Comparison of ENCODE assay signal across 9 cellular contexts in the genomic region with DNA sequence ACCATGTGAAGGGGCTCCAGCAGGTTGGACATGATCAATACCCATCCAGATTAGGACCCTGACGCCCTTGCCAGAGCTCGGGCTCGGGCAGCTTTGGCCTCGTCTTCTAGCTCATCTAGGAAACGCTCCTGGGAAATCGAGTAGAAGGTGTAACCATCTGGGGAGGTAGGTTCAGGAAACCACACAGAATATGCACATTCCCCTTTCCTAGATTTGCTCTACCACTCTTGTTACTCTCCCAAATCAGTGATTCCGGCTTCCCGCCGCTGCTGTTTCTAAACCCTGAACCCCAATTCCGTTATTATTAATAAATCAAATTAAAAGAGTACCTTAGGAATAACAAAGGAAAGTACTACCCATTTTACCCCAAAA. TPM values are rescaled to one million over a fixed set of nuclear protein-coding genes. Genes with fewer than 3 reads are reported as not detected.
A peak's percentile ranks its signal among the peaks of the same experiment; 100 is the strongest.
DNase-seq lines count a peak whose midpoint lies in the region; ATAC-seq, FAIRE-seq and TF ChIP-seq lines count a peak whose summit lies in the region.
"Had no signal": no experiment of that assay in that cellular context is flagged by ENCODE, and none has a peak within 500 bp of the region (broad histone marks: within the 10 kb centered on the region; RNA-seq: fewer than 3 reads in every experiment).

No MANE protein-coding gene starts in this region.

- H3K9ac ChIP-seq in K562 (ENCODE audit: insufficient read depth in 1 of 2, low read depth in 2 of 2, low read length in 2 of 2) = peak overlapping the region; percentile 84 to 99

- H3K27me3 Mint-ChIP-seq in activated naive CD4-positive, alpha-beta T cell treated with anti-CD3 and anti-CD28 coated beads for 36 hours (ENCODE audit: low read depth) = no peaks in the 10 kb centered on the region

- H3K9me3 Mint-ChIP-seq in activated naive CD4-positive, alpha-beta T cell treated with anti-CD3 and anti-CD28 coated beads for 36 hours = peaks cover 2% of the 10 kb centered on the region

- no peaks in the 10 kb centered on the region for H3K9me1 ChIP-seq in K562 (ENCODE audit: control insufficient read depth, insufficient read depth, low read length)

- H4K20me1 ChIP-seq in K562 (replicated peaks; ENCODE audit: control insufficient read depth, insufficient read depth, low read length) = no peaks in the 10 kb centered on the region

- TF ChIP-seq EP300 in K562 (IDR thresholded peaks at IDR 0.05; ENCODE audit: low read length) = no peak
- TF ChIP-seq EP300 in upper lobe of left lung (IDR thresholded peaks at IDR 0.05) = no peak

- H3K79me2 ChIP-seq in K562 (ENCODE audit: control insufficient read depth, insufficient read depth, low read length) = peaks cover 17% of the 10 kb centered on the region

- POLR2A ChIA-PET in K562 (lab: Yijun Ruan, JAX) = interaction anchor here (0.6 to 6.4 kb wide), 9 partner anchors 11 to 220 kb away, joined by 3 to 47 read pairs (median 4); partner anchors contain the start of genes AOC3, BECN1 and WNK4

- H3K4me3 Mint-ChIP-seq in activated naive CD4-positive, alpha-beta T cell treated with anti-CD3 and anti-CD28 coated beads for 36 hours = peak overlapping the region; percentile 91

- 6% methylated on average over 10 of the region's 10 CpGs for WGBS in K562 (ENCODE audit: insufficient coverage, low coverage, missing lambda C conversion rate)
- 11 to 17% methylated on average over 10 of the region's 10 CpGs for WGBS in lung, 2 donors
- WGBS in upper lobe of left lung, 2 donors = 19 to 21% methylated on average over 10 of the region's 10 CpGs

- TF ChIP-seq RAD21 in K562 (CRISPR knock-in tag; conservative IDR thresholded peaks at IDR 0.05 in 1 of 2, IDR thresholded peaks at IDR 0.05 in 1 of 2) = no peak

- intact Hi-C loops in activated naive CD4-positive, alpha-beta T cell treated with anti-CD3 and anti-CD28 coated beads for 36 hours (cut with micrococcal nuclease) = loop anchor here (1.0 to 2.0 kb wide), 3 partner anchors 26 to 53 kb away; partner anchors contain the start of genes BECN1, EZH1 and PSME3
- intact Hi-C loops in K562 (cut with micrococcal nuclease) = no loop called here

- CTCF ChIA-PET in activated naive CD4-positive, alpha-beta T cell treated with anti-CD3 and anti-CD28 coated beads for 36 hours (lab: Charles Lee) = interaction anchor here (0.6 to 1.3 kb wide), 4 partner anchors 27 to 220 kb away, joined by 3 to 6 read pairs (median 3); partner anchors contain the start of gene PSMC3IP
- CTCF ChIA-PET in K562 (lab: Yijun Ruan, JAX; ENCODE audit: low intra/inter-chr PET ratio) = no interaction called here

- H3K36me3 ChIP-seq in K562 (ENCODE audit: control insufficient read depth, insufficient read depth, low read length) (peaks cover 30% of the 10 kb centered on the region; the same call in 2 of the 3 replicates), lung (ENCODE audit: control insufficient read depth in 2 of 2, insufficient read depth in 2 of 2, low read length in 2 of 2) (peaks cover 0 to 6% of the 10 kb centered on the region in 2 donors), upper lobe of left lung (peaks cover 0 to 8% (median 0%) of the 10 kb centered on the region in 4 donors)

- no peak overlapping the region for H3K27ac Mint-ChIP-seq in activated naive CD4-positive, alpha-beta T cell treated with anti-CD3 and anti-CD28 coated beads for 36 hours

- H3K9me3 ChIP-seq in K562 (replicated peaks; ENCODE audit: control insufficient read depth, insufficient read depth, low read depth, low read length) (no peaks in the 10 kb centered on the region), lung (ENCODE audit: control insufficient read depth in 2 of 2, insufficient read depth in 1 of 2, low read length in 1 of 2) (no peaks in the 10 kb centered on the region), upper lobe of left lung (no peaks in the 10 kb centered on the region)

- peak overlapping the region; percentile 68 for H3K27ac ChIP-seq in K562 (ENCODE audit: extremely low read depth, low read depth, low read length)
- peak overlapping the region; percentile 27 to 89 for H3K27ac ChIP-seq in lung (ENCODE audit: low read depth in 1 of 2, low read length in 1 of 2)
- H3K27ac ChIP-seq in upper lobe of left lung = peak overlapping the region; percentile 55 to 92 (median 78)

- ATAC-seq in K562 (no peak), lung (ENCODE audit: insufficient read depth, low FRiP score) (no peak), upper lobe of left lung (ENCODE audit: low FRiP score in 2 of 2) (no peak), GM21526 (IDR thresholded peaks at IDR 0.05; ENCODE audit: low FRiP score, unreplicated experiment) (no peak)

- no peak for DNase-seq in activated naive CD4-positive, alpha-beta T cell treated with anti-CD3 and anti-CD28 coated beads for 36 hours
- DNase-seq in activated naive CD4-positive, alpha-beta T cell treated with Interleukin-2 at 50 U/mL for 16 hours = no peak
- DNase-seq in K562 (ENCODE audit: extremely low read depth in 1 of 4, low spot score in 3 of 4) (no peak), lung (ENCODE audit: low spot score) (no peak), upper lobe of left lung (no peak), NCI-H146 treated with DMSO at 0.1 percent for 48 hours (lab: John Stamatoyannopoulos, UW; ENCODE audit: unreplicated experiment) (no peak), amniotic stem cell (lab: John Stamatoyannopoulos, UW) (no peak)

- TF ChIP-seq CTCF in K562 (IDR thresholded peaks at IDR 0.05 in 2 of 3, conservative IDR thresholded peaks at IDR 0.05 in 1 of 3; ENCODE audit: insufficient read depth in 2 of 3, low read depth in 1 of 3, low read length in 3 of 3) = no peak
- no peak for TF ChIP-seq CTCF in lung (IDR thresholded peaks at IDR 0.05; ENCODE audit: control extremely low read depth, extremely low read depth)
- no peak for TF ChIP-seq CTCF in upper lobe of left lung (IDR thresholded peaks at IDR 0.05)

- peak overlapping the region; percentile 96 for H2AFZ ChIP-seq in K562 (ENCODE audit: low read depth, low read length)

- H3K4me3 ChIP-seq in K562 (peak overlapping the region; percentile 73), lung (peak overlapping the region; percentile 91), upper lobe of left lung (peak overlapping the region; percentile 50 to 95 (median 78))

- peak overlapping the region; percentile 94 for H3K4me2 ChIP-seq in K562 (ENCODE audit: insufficient read depth, low read length)

- BruUV-seq in K562 (replicated peaks; lab: Mats Ljungman, UMichigan) = no TSS peak

- TF ChIP-seq POLR2A in K562 (conservative IDR thresholded peaks at IDR 0.05) (no peak), upper lobe of left lung (IDR thresholded peaks at IDR 0.05) (no peak)

- H3K27me3 ChIP-seq in K562 (ENCODE audit: control insufficient read depth in 2 of 2, insufficient read depth in 2 of 2, low read length in 2 of 2) (no peaks in the 10 kb centered on the region), lung (ENCODE audit: control insufficient read depth, insufficient read depth) (no peaks in the 10 kb centered on the region), upper lobe of left lung (no peaks in the 10 kb centered on the region)

- H3K36me3 Mint-ChIP-seq in activated naive CD4-positive, alpha-beta T cell treated with anti-CD3 and anti-CD28 coated beads for 36 hours (ENCODE audit: low read depth) = peaks cover 3% of the 10 kb centered on the region

- H3K4me1 ChIP-seq in K562 (replicated peaks in 1 of 2; ENCODE audit: control insufficient read depth in 2 of 2, insufficient read depth in 2 of 2, low read length in 2 of 2) = peaks cover 19 to 36% of the 10 kb centered on the region in 2 experiments
- peaks cover 5 to 12% of the 10 kb centered on the region in 2 donors for H3K4me1 ChIP-seq in lung (ENCODE audit: control insufficient read depth in 2 of 2, insufficient read depth in 2 of 2, low read length in 2 of 2)
- H3K4me1 ChIP-seq in upper lobe of left lung = peaks cover 18 to 24% (median 22%) of the 10 kb centered on the region in 4 donors

- H3K4me1 Mint-ChIP-seq in activated naive CD4-positive, alpha-beta T cell treated with anti-CD3 and anti-CD28 coated beads for 36 hours (ENCODE audit: low read depth) = peaks cover 21% of the 10 kb centered on the region

- in situ Hi-C loops in K562 (cut with MboI) = no loop called here

- FAIRE-seq in K562 (lab: Jason Lieb, UNC) = no peak
- FAIRE-seq: endometrium had no signal

RNA-seq across cellular contexts. Expression of gene COA3, which starts 0.5 kb away (rescaled TPM):
- 10 to 100 TPM; 23.7 to 24.4 TPM for total RNA-seq in activated naive CD4-positive, alpha-beta T cell treated with anti-CD3 and anti-CD28 coated beads for 36 hours
- total RNA-seq in K562 (2011; cell fraction: chromatin; rRNA removed; ENCODE audit: low replicate concordance) = 15.4 and 24.3 TPM in 2 replicates
- total RNA-seq in K562 (2011; cell fraction: nucleolus; rRNA removed) = 23.4 and 24.0 TPM in 2 replicates
- 23.2 and 30.9 TPM in 2 replicates for total RNA-seq in K562 (2011; cell fraction: nucleoplasm; rRNA removed)
- total RNA-seq in K562 (2014; rRNA removed) = 49.6 and 67.7 TPM in 2 replicates
- 50.0 and 52.5 TPM in 2 replicates for total RNA-seq in K562 (2014; rRNA removed; fragmentation: Illumina TruSeq; extraction: Trizol)
- 60.9 and 65.9 TPM in 2 replicates for total RNA-seq in K562 (2015; rRNA removed; fragmentation: Illumina TruSeq; extraction: Trizol)
- total RNA-seq in K562 (2021) = 53.4 and 56.3 TPM in 2 replicates
- 36.6 and 69.9 TPM in 2 replicates for polyA plus RNA-seq in K562 (2011; rRNA removed)
- 53.2 and 109 TPM in 2 replicates for polyA plus RNA-seq in K562 (2011; cell fraction: cytosol; rRNA removed)
- polyA plus RNA-seq in K562 (2011; cell fraction: nucleus; rRNA removed) = 22.7 and 31.7 TPM in 2 replicates
- 37.9 and 76.7 TPM in 2 replicates for polyA plus RNA-seq in K562 (2012)
- polyA plus RNA-seq in K562 (2014; fragmentation: Illumina TruSeq; extraction: Trizol) = 74.9 and 76.1 TPM in 2 replicates
- polyA plus RNA-seq in K562 (2014; fragmentation: Nextera tagmentation; extraction: Ambion mirVana) = 100 to 1,000 TPM; 113 to 153 TPM
- 61.4 and 74.4 TPM in 2 replicates for polyA plus RNA-seq in K562 (2014; rRNA removed)
- polyA minus RNA-seq in K562 (2011; rRNA and poly(A)+ RNA removed) = 16.6 and 31.2 TPM in 2 replicates
- polyA minus RNA-seq in K562 (2011; cell fraction: cytosol; rRNA and poly(A)+ RNA removed) = 5.0 and 19.4 TPM in 2 replicates
- 9.8 and 16.0 TPM in 2 replicates for polyA minus RNA-seq in K562 (2011; cell fraction: nucleus; rRNA and poly(A)+ RNA removed)
- 10 to 100 TPM; 55.7 to 69.2 TPM for total RNA-seq in lung
- polyA plus RNA-seq in lung = 100 to 1,000 TPM in 1 of 2 donors, 10 to 100 TPM in 1; 84.1 to 142 TPM
- total RNA-seq in upper lobe of left lung = 10 to 100 TPM; 23.3 to 95.3 (median 67.4) TPM

RNA-seq across cellular contexts. Expression of gene CNTD1, which starts 0.7 kb away (rescaled TPM):
- total RNA-seq in activated naive CD4-positive, alpha-beta T cell treated with anti-CD3 and anti-CD28 coated beads for 36 hours = not detected
- total RNA-seq in K562 (2011; cell fraction: chromatin; rRNA removed; ENCODE audit: low replicate concordance) = 0.30 and 0.32 TPM in 2 replicates
- total RNA-seq in K562 (2011; cell fraction: nucleolus; rRNA removed) = not detected in 2 replicates
- total RNA-seq in K562 (2011; cell fraction: nucleoplasm; rRNA removed) = not detected in 2 replicates
- total RNA-seq in K562 (2014; rRNA removed) = 0.20 and 0.54 TPM in 2 replicates
- 0.22 and 0.57 TPM in 2 replicates for total RNA-seq in K562 (2014; rRNA removed; fragmentation: Illumina TruSeq; extraction: Trizol)
- 0.23 TPM in 1 of 2 replicates, not detected in the other for total RNA-seq in K562 (2015; rRNA removed; fragmentation: Illumina TruSeq; extraction: Trizol)
- total RNA-seq in K562 (2021) = 0.20 TPM in 1 of 2 replicates, not detected in the other
- 0.22 and 0.59 TPM in 2 replicates for polyA plus RNA-seq in K562 (2011; rRNA removed)
- polyA plus RNA-seq in K562 (2011; cell fraction: cytosol; rRNA removed) = 0.04 and 0.15 TPM in 2 replicates
- polyA plus RNA-seq in K562 (2011; cell fraction: nucleus; rRNA removed) = not detected in 2 replicates
- 0.70 and 1.0 TPM in 2 replicates for polyA plus RNA-seq in K562 (2012)
- 0.27 and 0.48 TPM in 2 replicates for polyA plus RNA-seq in K562 (2014; fragmentation: Illumina TruSeq; extraction: Trizol)
- polyA plus RNA-seq in K562 (2014; fragmentation: Nextera tagmentation; extraction: Ambion mirVana) = under 1 TPM; 0.74 to 0.86 TPM
- 0.07 and 0.12 TPM in 2 replicates for polyA plus RNA-seq in K562 (2014; rRNA removed)
- 0.32 TPM in 1 of 2 replicates, not detected in the other for polyA minus RNA-seq in K562 (2011; rRNA and poly(A)+ RNA removed)
- polyA minus RNA-seq in K562 (2011; cell fraction: cytosol; rRNA and poly(A)+ RNA removed) = not detected in 2 replicates
- not detected in 2 replicates for polyA minus RNA-seq in K562 (2011; cell fraction: nucleus; rRNA and poly(A)+ RNA removed)
- 1 to 10 TPM in 1 of 2 donors, under 1 TPM in 1; 0.92 to 1.6 TPM for total RNA-seq in lung
- polyA plus RNA-seq in lung = under 1 TPM; 0.61 to 0.64 TPM
- total RNA-seq in upper lobe of left lung = 1 to 10 TPM in 1 of 6 donors, under 1 TPM in 4, not detected in 1; 0.22 to 1.2 (median 0.39) TPM

RNA-seq across cellular contexts. Expression of gene WNK4, which starts 17.6 kb away (rescaled TPM):
- total RNA-seq in activated naive CD4-positive, alpha-beta T cell treated with anti-CD3 and anti-CD28 coated beads for 36 hours = under 1 TPM; 0.17 to 0.41 TPM
- 56.6 and 102 TPM in 2 replicates for total RNA-seq in K562 (2011; cell fraction: chromatin; rRNA removed; ENCODE audit: low replicate concordance)
- 38.3 and 45.0 TPM in 2 replicates for total RNA-seq in K562 (2011; cell fraction: nucleolus; rRNA removed)
- total RNA-seq in K562 (2011; cell fraction: nucleoplasm; rRNA removed) = 42.1 and 65.4 TPM in 2 replicates
- 4.5 and 5.8 TPM in 2 replicates for total RNA-seq in K562 (2014; rRNA removed)
- 2.0 and 2.6 TPM in 2 replicates for total RNA-seq in K562 (2014; rRNA removed; fragmentation: Illumina TruSeq; extraction: Trizol)
- 2.7 and 4.4 TPM in 2 replicates for total RNA-seq in K562 (2015; rRNA removed; fragmentation: Illumina TruSeq; extraction: Trizol)
- 21.1 and 25.8 TPM in 2 replicates for total RNA-seq in K562 (2021)
- polyA plus RNA-seq in K562 (2011; rRNA removed) = 4.8 and 8.1 TPM in 2 replicates
- polyA plus RNA-seq in K562 (2011; cell fraction: cytosol; rRNA removed) = 4.4 and 6.6 TPM in 2 replicates
- polyA plus RNA-seq in K562 (2011; cell fraction: nucleus; rRNA removed) = 30.5 and 60.6 TPM in 2 replicates
- 10.1 and 14.7 TPM in 2 replicates for polyA plus RNA-seq in K562 (2012)
- polyA plus RNA-seq in K562 (2014; fragmentation: Illumina TruSeq; extraction: Trizol) = 11.8 and 15.2 TPM in 2 replicates
- under 1 TPM; 0.32 to 0.38 TPM for polyA plus RNA-seq in K562 (2014; fragmentation: Nextera tagmentation; extraction: Ambion mirVana)
- polyA plus RNA-seq in K562 (2014; rRNA removed) = 15.8 and 17.7 TPM in 2 replicates
- 2.3 and 3.2 TPM in 2 replicates for polyA minus RNA-seq in K562 (2011; rRNA and poly(A)+ RNA removed)
- polyA minus RNA-seq in K562 (2011; cell fraction: cytosol; rRNA and poly(A)+ RNA removed) = 9.8 and 11.6 TPM in 2 replicates
- polyA minus RNA-seq in K562 (2011; cell fraction: nucleus; rRNA and poly(A)+ RNA removed) = 15.8 and 18.0 TPM in 2 replicates
- total RNA-seq in lung = under 1 TPM; 0.40 to 0.77 TPM
- under 1 TPM; 0.09 to 0.49 TPM for polyA plus RNA-seq in lung
- total RNA-seq in upper lobe of left lung = 1 to 10 TPM in 1 of 6 donors, under 1 TPM in 3, not detected in 2; 0.15 to 1.8 (median 0.26) TPM

RNA-seq across cellular contexts. Expression of gene VPS25, which starts 24.7 kb away (rescaled TPM):
- 10 to 100 TPM; 57.5 to 58.2 TPM for total RNA-seq in activated naive CD4-positive, alpha-beta T cell treated with anti-CD3 and anti-CD28 coated beads for 36 hours
- total RNA-seq in K562 (2011; cell fraction: chromatin; rRNA removed; ENCODE audit: low replicate concordance) = 87.9 and 145 TPM in 2 replicates
- 135 and 143 TPM in 2 replicates for total RNA-seq in K562 (2011; cell fraction: nucleolus; rRNA removed)
- 133 and 158 TPM in 2 replicates for total RNA-seq in K562 (2011; cell fraction: nucleoplasm; rRNA removed)
- 131 and 139 TPM in 2 replicates for total RNA-seq in K562 (2014; rRNA removed)
- 132 and 148 TPM in 2 replicates for total RNA-seq in K562 (2014; rRNA removed; fragmentation: Illumina TruSeq; extraction: Trizol)
- 123 and 130 TPM in 2 replicates for total RNA-seq in K562 (2015; rRNA removed; fragmentation: Illumina TruSeq; extraction: Trizol)
- total RNA-seq in K562 (2021) = 131 TPM in 2 replicates
- 210 and 280 TPM in 2 replicates for polyA plus RNA-seq in K562 (2011; rRNA removed)
- 205 and 306 TPM in 2 replicates for polyA plus RNA-seq in K562 (2011; cell fraction: cytosol; rRNA removed)
- polyA plus RNA-seq in K562 (2011; cell fraction: nucleus; rRNA removed) = 128 and 165 TPM in 2 replicates
- polyA plus RNA-seq in K562 (2012) = 111 and 130 TPM in 2 replicates
- polyA plus RNA-seq in K562 (2014; fragmentation: Illumina TruSeq; extraction: Trizol) = 203 and 223 TPM in 2 replicates
- polyA plus RNA-seq in K562 (2014; fragmentation: Nextera tagmentation; extraction: Ambion mirVana) = 100 to 1,000 TPM; 292 to 352 TPM
- 178 and 180 TPM in 2 replicates for polyA plus RNA-seq in K562 (2014; rRNA removed)
- 65.7 and 110 TPM in 2 replicates for polyA minus RNA-seq in K562 (2011; rRNA and poly(A)+ RNA removed)
- polyA minus RNA-seq in K562 (2011; cell fraction: cytosol; rRNA and poly(A)+ RNA removed) = 31.2 and 49.0 TPM in 2 replicates
- polyA minus RNA-seq in K562 (2011; cell fraction: nucleus; rRNA and poly(A)+ RNA removed) = 47.7 and 60.9 TPM in 2 replicates
- total RNA-seq in lung = 10 to 100 TPM; 42.4 to 64.8 TPM
- polyA plus RNA-seq in lung = 10 to 100 TPM; 45.1 to 93.7 TPM
- total RNA-seq in upper lobe of left lung = 10 to 100 TPM; 19.0 to 54.6 (median 36.7) TPM

RNA-seq across cellular contexts. Expression of gene BECN1, which starts 26.1 kb away (rescaled TPM):
- 10 to 100 TPM; 64.1 to 71.3 TPM for total RNA-seq in activated naive CD4-positive, alpha-beta T cell treated with anti-CD3 and anti-CD28 coated beads for 36 hours
- total RNA-seq in K562 (2011; cell fraction: chromatin; rRNA removed; ENCODE audit: low replicate concordance) = 121 and 124 TPM in 2 replicates
- 64.5 and 68.4 TPM in 2 replicates for total RNA-seq in K562 (2011; cell fraction: nucleolus; rRNA removed)
- 66.9 and 85.1 TPM in 2 replicates for total RNA-seq in K562 (2011; cell fraction: nucleoplasm; rRNA removed)
- total RNA-seq in K562 (2014; rRNA removed) = 81.1 and 81.7 TPM in 2 replicates
- total RNA-seq in K562 (2014; rRNA removed; fragmentation: Illumina TruSeq; extraction: Trizol) = 49.6 and 58.6 TPM in 2 replicates
- total RNA-seq in K562 (2015; rRNA removed; fragmentation: Illumina TruSeq; extraction: Trizol) = 48.1 and 52.7 TPM in 2 replicates
- 52.3 and 57.3 TPM in 2 replicates for total RNA-seq in K562 (2021)
- 34.1 and 55.9 TPM in 2 replicates for polyA plus RNA-seq in K562 (2011; rRNA removed)
- polyA plus RNA-seq in K562 (2011; cell fraction: cytosol; rRNA removed) = 24.3 and 49.2 TPM in 2 replicates
- 77.8 and 107 TPM in 2 replicates for polyA plus RNA-seq in K562 (2011; cell fraction: nucleus; rRNA removed)
- polyA plus RNA-seq in K562 (2012) = 37.5 and 43.1 TPM in 2 replicates
- polyA plus RNA-seq in K562 (2014; fragmentation: Illumina TruSeq; extraction: Trizol) = 57.8 and 68.1 TPM in 2 replicates
- polyA plus RNA-seq in K562 (2014; fragmentation: Nextera tagmentation; extraction: Ambion mirVana) = 10 to 100 TPM; 26.0 to 28.6 TPM
- polyA plus RNA-seq in K562 (2014; rRNA removed) = 64.7 and 71.5 TPM in 2 replicates
- polyA minus RNA-seq in K562 (2011; rRNA and poly(A)+ RNA removed) = 41.0 and 65.0 TPM in 2 replicates
- polyA minus RNA-seq in K562 (2011; cell fraction: cytosol; rRNA and poly(A)+ RNA removed) = 19.1 and 28.2 TPM in 2 replicates
- 44.0 and 47.8 TPM in 2 replicates for polyA minus RNA-seq in K562 (2011; cell fraction: nucleus; rRNA and poly(A)+ RNA removed)
- 100 to 1,000 TPM in 1 of 2 donors, 10 to 100 TPM in 1; 87.6 to 114 TPM for total RNA-seq in lung
- polyA plus RNA-seq in lung = 10 to 100 TPM; 33.0 to 81.6 TPM
- 100 to 1,000 TPM in 3 of 6 donors, 10 to 100 TPM in 3; 83.0 to 167 (median 101) TPM for total RNA-seq in upper lobe of left lung
